Comparison of ENCODE assay signal across 8 cellular contexts in genomic region chr16:30183236-30183960, GRCh38. TPM values are rescaled to one million over a fixed set of nuclear protein-coding genes. Genes with fewer than 3 reads are reported as not detected.
DNase-seq lines count a peak whose midpoint lies in the region; ATAC-seq and TF ChIP-seq lines count a peak whose summit lies in the region.

TSS of gene CORO1A (plus strand) at chr16:30183602. CDS start at chr16:30185210, 1,608 bp downstream.

- H3K79me2 ChIP-seq in mammary epithelial cell (ENCODE audit: insufficient read depth, low read length), result peaks cover 10% of the 10 kb centered on the region

- no peak for TF ChIP-seq CTCF in GM12875 (IDR thresholded peaks at IDR 0.05; ENCODE audit: borderline replicate concordance, insufficient read depth, low read depth, low read length)
- no peak for TF ChIP-seq CTCF in VCaP (conservative IDR thresholded peaks at IDR 0.05)
- TF ChIP-seq CTCF in mammary epithelial cell (conservative IDR thresholded peaks at IDR 0.05 in 1 of 2, IDR thresholded peaks at IDR 0.05 in 1 of 2; ENCODE audit: extremely low read depth in 1 of 2, insufficient read depth in 1 of 2, low read depth in 1 of 2, low read length in 2 of 2), result no peak

- BruUV-seq in mammary epithelial cell (replicated peaks; lab: Mats Ljungman, UMichigan), result no TSS peak

- in situ Hi-C loops in mammary epithelial cell (cut with MboI; ENCODE audit: low sequenced_read_pairs in 2 of 2), result loop anchor here in 1 of 2 donors (25.0 kb wide), 1 partner anchor 96 kb away; the partner anchor contains the start of genes PPP4C, TBX6 and YPEL3

- no peaks in the 10 kb centered on the region for H3K27me3 ChIP-seq in mammary epithelial cell (ENCODE audit: insufficient read depth, low read length)

- CTCF ChIA-PET in mammary epithelial cell (lab: Charles Lee; ENCODE audit: low non-redundant PET), result interaction anchor here (0.5 kb wide), 1 partner anchor 661 kb away, joined by 4 read pairs; no protein-coding TSS in a partner anchor

- H3K4me3 ChIP-seq in GM12875 (ENCODE audit: low read depth, low read length) (peak within 1 kb of the TSS; percentile 95), mammary epithelial cell (replicated peaks in 1 of 3; ENCODE audit: insufficient read depth in 1 of 3, low read depth in 2 of 3, low read length in 3 of 3) (peak within 1 kb of the TSS; percentile 50 to 68 (median 61))

- H3K36me3 ChIP-seq in mammary epithelial cell (ENCODE audit: insufficient read depth, low read length), result no peaks in the 10 kb centered on the region

- no peaks in the 10 kb centered on the region for H3K9me3 ChIP-seq in mammary epithelial cell (replicated peaks; ENCODE audit: insufficient read depth, low read length)

- ATAC-seq in HG02840 (IDR thresholded peaks at IDR 0.05; ENCODE audit: low FRiP score, unreplicated experiment), result peak; percentile 34

- dilution Hi-C loops in mammary epithelial cell (cut with HindIII; ENCODE audit: low sequenced_read_pairs), result no loop called here

- H4K20me1 ChIP-seq in mammary epithelial cell (ENCODE audit: insufficient read depth, low read length), result no peaks in the 10 kb centered on the region

- H3K27ac ChIP-seq in VCaP (peak within 1 kb of the TSS; percentile 68), mammary epithelial cell (ENCODE audit: insufficient read depth, low read depth, low read length) (no peak within 1 kb of the TSS)

- 0% methylated on average over 9 of the region's 73 CpGs for WGBS in mammary epithelial cell (ENCODE audit: low coverage, missing lambda C conversion rate)

- H3K9ac ChIP-seq in mammary epithelial cell (ENCODE audit: insufficient read depth, low read length), result no peak within 1 kb of the TSS

- intact Hi-C loops in mammary epithelial cell (cut with micrococcal nuclease), result no loop called here

- peak within 1 kb of the TSS; percentile 89 for H2AFZ ChIP-seq in mammary epithelial cell (ENCODE audit: low read depth, low read length)

- peak within 1 kb of the TSS; percentile 81 for H3K4me2 ChIP-seq in mammary epithelial cell (ENCODE audit: insufficient read depth, low read depth, low read length)

- DNase-seq in NCI-H2107 treated with DMSO at 0.1 percent for 48 hours (lab: John Stamatoyannopoulos, UW; ENCODE audit: unreplicated experiment) (peak; percentile 27), mammary epithelial cell (peak; percentile 72), islet precursor cell (peak; percentile 91), H4 (ENCODE audit: low spot score) (no peak)
- DNase-seq in stimulated activated CD4-positive, alpha-beta T cell treated with anti-CD3 and anti-CD28 coated beads, Interleukin-12 subunit alpha, Interleukin-12 subunit beta, amount 100 ng/mL, for 24 hours (ENCODE audit: low read depth in 2 of 2), result peak; percentile 79 to 83

- peaks cover 15% of the 10 kb centered on the region for H3K4me1 ChIP-seq in mammary epithelial cell (ENCODE audit: insufficient read depth, low read length)

RNA-seq across cellular contexts. Expression of gene CORO1A, which starts in this region (rescaled TPM):
- total RNA-seq in mammary epithelial cell, result 10 to 100 TPM; 10.2 to 27.1 TPM
- 42.9 TPM for polyA plus RNA-seq in mammary epithelial cell
- 10.1 TPM for polyA minus RNA-seq in mammary epithelial cell
- total RNA-seq in H4 (2014; rRNA removed; shearing (Covaris generic)), result 7.3 and 7.9 TPM in 2 replicates
